24 cellular contexts compared by ENCODE assay signal in the genomic region with DNA sequence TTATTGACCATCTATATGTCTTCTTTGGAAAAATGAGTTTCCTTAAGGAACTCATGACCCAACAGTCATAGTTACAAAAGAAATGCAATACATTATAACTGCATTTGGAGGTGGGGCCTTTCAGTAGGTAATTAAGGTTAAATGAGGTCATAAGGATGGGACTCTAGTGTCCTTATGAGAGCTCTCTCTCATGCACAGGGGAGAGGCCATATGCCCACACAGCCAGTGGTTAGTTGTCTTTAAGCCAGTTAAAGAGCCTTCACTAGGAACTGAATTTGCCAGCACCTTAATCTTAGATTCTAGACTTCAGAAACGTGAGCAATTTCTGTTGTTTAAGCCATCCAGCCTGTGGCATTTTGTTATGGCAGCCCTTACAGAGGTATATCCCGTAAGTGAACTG.
"Had no signal": no experiment of that assay in that cellular context is flagged by ENCODE, and none has a peak within 500 bp of the region (broad histone marks: within the 10 kb centered on the region; RNA-seq: fewer than 3 reads in every experiment).

No MANE protein-coding gene starts in this region.

- DNase-seq: immature natural killer cell; kidney; left colon; left lung; lower lobe of right lung; mammary epithelial cell; mesenchymal stem cell; naive thymus-derived CD8-positive, alpha-beta T cell; pancreas; posterior cingulate gyrus; retina; right cardiac atrium; stimulated activated CD4-positive, alpha-beta T cell treated with anti-CD3 and anti-CD28 coated beads, Interleukin-12 subunit alpha, Interleukin-12 subunit beta, amount 100 ng/mL, for 4 hours; stimulated activated CD4-positive, alpha-beta T cell treated with anti-CD3 and anti-CD28 coated beads, Interleukin-15, amount 100 ng/mL, for 24 hours; stimulated activated CD4-positive, alpha-beta T cell treated with anti-CD3 and anti-CD28 coated beads, Interleukin-2, amount 100 ng/mL, for 24 hours; stimulated activated CD4-positive, alpha-beta T cell treated with anti-CD3 and anti-CD28 coated beads, Interleukin-4, amount 100 ng/mL, for 1 hour; stimulated activated naive B cell treated with anti-CD40 and anti-IgM and Interleukin-4, amounts not matched to agents 10 μg/mL and 1 μg/mL and 100 μg/mL, for 72 hours; stimulated activated naive CD8-positive, alpha-beta T cell treated with anti-CD3 and anti-CD28 coated beads, Interleukin-15, Interleukin-2, amounts not matched to agents 100 U/mL and 50 U/mL, for 24 hours; stomach; testis; thyroid gland; transverse colon; upper lobe of left lung had no signal

- ATAC-seq: left colon; left lung; lower lobe of right lung; naive thymus-derived CD8-positive, alpha-beta T cell; right cardiac atrium; sciatic nerve; stimulated activated naive B cell treated with anti-CD40 and anti-IgM and Interleukin-4, amounts not matched to agents 10 μg/mL and 1 μg/mL and 100 μg/mL, for 72 hours; stimulated activated naive CD8-positive, alpha-beta T cell treated with anti-CD3 and anti-CD28 coated beads, Interleukin-15, Interleukin-2, amounts not matched to agents 100 U/mL and 50 U/mL, for 24 hours had no signal
